ENCODE assay signal across 9 cellular contexts in genomic region chr19:57280913-57281425, GRCh38. TPM values are rescaled to one million over a fixed set of nuclear protein-coding genes. Genes with fewer than 3 reads are reported as not detected.
A peak's percentile ranks its signal among the peaks of the same experiment; 100 is the strongest.
DNase-seq lines count a peak whose midpoint lies in the region; ATAC-seq and TF ChIP-seq lines count a peak whose summit lies in the region.
"Had no signal": no experiment of that assay in that cellular context is flagged by ENCODE, and none has a peak within 500 bp of the region (broad histone marks: within the 10 kb centered on the region; RNA-seq: fewer than 3 reads in every experiment).

No MANE protein-coding gene starts in this region.

- no peak for ATAC-seq in activated naive CD8-positive, alpha-beta T cell treated with anti-CD3 and anti-CD28 coated beads, Interleukin-2, amount 10 ng/mL, durations not matched to agents 7 days and 5 days (ENCODE audit: low read depth)
- ATAC-seq in GM18517 (IDR thresholded peaks at IDR 0.05; ENCODE audit: unreplicated experiment) = no peak

- H3K36me3 ChIP-seq in Loucy (ENCODE audit: insufficient read depth, low read length) (peaks cover 21% of the 10 kb centered on the region; the same call in 1 of the 2 replicates), thyroid gland (peaks cover 12 to 18% of the 10 kb centered on the region in 2 donors)

- H3F3A ChIP-seq in Loucy (ENCODE audit: low read depth) = no peaks in the 10 kb centered on the region

- peak overlapping the region; percentile 96 to 99 (median 97) for H3K27ac ChIP-seq in thyroid gland

- DNase-seq in SIG-M5 treated with dmso at 0.1 percent for 504 hours (lab: John Stamatoyannopoulos, UW; ENCODE audit: unreplicated experiment) (peak; percentile 50), SIG-M5 (lab: John Stamatoyannopoulos, UW) (no peak), inferior parietal cortex (ENCODE audit: extremely low spot score) (peak; percentile 5), thyroid gland (peak in 1 of 2 donors; percentile 1), DMS79 treated with DMSO at 0.1 percent for 48 hours (lab: John Stamatoyannopoulos, UW) (no peak)
- DNase-seq in activated naive CD8-positive, alpha-beta T cell treated with anti-CD3 and anti-CD28 coated beads, Interleukin-2, amount 10 ng/mL, durations not matched to agents 7 days and 5 days = peak; percentile 41

- H3K4me1 Mint-ChIP-seq in activated naive CD8-positive, alpha-beta T cell treated with anti-CD3 and anti-CD28 coated beads, Interleukin-2, amount 10 ng/mL, durations not matched to agents 7 days and 5 days = peaks cover 27% of the 10 kb centered on the region

- H3K79me2 ChIP-seq in Loucy (ENCODE audit: insufficient read depth, low read length) = peaks cover 59% of the 10 kb centered on the region

- intact Hi-C loops in thyroid gland (cut with DNase I) = loop anchor here (10.0 kb wide), 1 partner anchor 84 kb away; the partner anchor contains the start of genes TRAPPC2B and ZNF547

- POLR2A ChIA-PET in activated naive CD8-positive, alpha-beta T cell treated with anti-CD3 and anti-CD28 coated beads, Interleukin-2, amount 10 ng/mL, durations not matched to agents 7 days and 5 days (lab: Charles Lee) = no interaction called here

- H3K36me3 Mint-ChIP-seq in activated naive CD8-positive, alpha-beta T cell treated with anti-CD3 and anti-CD28 coated beads, Interleukin-2, amount 10 ng/mL, durations not matched to agents 7 days and 5 days = peaks cover 40% of the 10 kb centered on the region

- H3K27ac Mint-ChIP-seq in activated naive CD8-positive, alpha-beta T cell treated with anti-CD3 and anti-CD28 coated beads, Interleukin-2, amount 10 ng/mL, durations not matched to agents 7 days and 5 days = no peak overlapping the region

- H3K4me1 ChIP-seq in Loucy (ENCODE audit: insufficient read depth, low read length, poor library complexity, severe bottlenecking) = peaks cover 12% of the 10 kb centered on the region
- H3K4me1 ChIP-seq in thyroid gland = peaks cover 11 to 25% of the 10 kb centered on the region in 2 donors

- H2AFZ ChIP-seq in Loucy (ENCODE audit: low read length) = peak overlapping the region; percentile 72

- no peaks in the 10 kb centered on the region for H3K27me3 ChIP-seq in Loucy (ENCODE audit: insufficient read depth, low read length, poor library complexity, severe bottlenecking)
- H3K27me3 ChIP-seq in thyroid gland = no peaks in the 10 kb centered on the region

- no peaks in the 10 kb centered on the region for H3K27me3 Mint-ChIP-seq in activated naive CD8-positive, alpha-beta T cell treated with anti-CD3 and anti-CD28 coated beads, Interleukin-2, amount 10 ng/mL, durations not matched to agents 7 days and 5 days
- H3K27me3 Mint-ChIP-seq: activated naive CD8-positive, alpha-beta T cell had no signal

- peak overlapping the region; percentile 92 for H3K4me3 ChIP-seq in Loucy (ENCODE audit: low read length, poor library complexity, severe bottlenecking)
- peak overlapping the region; percentile 55 to 91 (median 61) for H3K4me3 ChIP-seq in thyroid gland (replicated peaks in 1 of 3)

- peak overlapping the region; percentile 86 for H3K4me2 ChIP-seq in Loucy (ENCODE audit: low read depth, low read length, poor library complexity, severe bottlenecking)

- H3K9me3 ChIP-seq in Loucy (ENCODE audit: insufficient read depth, low read depth, low read length) (no peaks in the 10 kb centered on the region), thyroid gland (no peaks in the 10 kb centered on the region)

- TF ChIP-seq CTCF in Loucy (conservative IDR thresholded peaks at IDR 0.05; ENCODE audit: low read length) (no peak), thyroid gland (IDR thresholded peaks at IDR 0.05) (no peak)

- no peak for TF ChIP-seq POLR2A in thyroid gland (IDR thresholded peaks at IDR 0.05)

- 3 to 5% methylated on average over 9 of the region's 9 CpGs for WGBS in thyroid gland, 2 donors

- H3K9ac ChIP-seq in Loucy (ENCODE audit: low read depth, low read length, poor library complexity, severe bottlenecking) = peak overlapping the region; percentile 94

- H4K20me1 ChIP-seq in Loucy (ENCODE audit: insufficient read depth, low read length, poor library complexity, severe bottlenecking) = peaks cover 46% of the 10 kb centered on the region

- no peak overlapping the region for H3K4me3 Mint-ChIP-seq in activated naive CD8-positive, alpha-beta T cell treated with anti-CD3 and anti-CD28 coated beads, Interleukin-2, amount 10 ng/mL, durations not matched to agents 7 days and 5 days
- H3K4me3 Mint-ChIP-seq: activated naive CD8-positive, alpha-beta T cell had no signal

- H3K9me3 Mint-ChIP-seq in activated naive CD8-positive, alpha-beta T cell treated with anti-CD3 and anti-CD28 coated beads, Interleukin-2, amount 10 ng/mL, durations not matched to agents 7 days and 5 days = no peaks in the 10 kb centered on the region

- H3K9me2 ChIP-seq in Loucy (replicated peaks; ENCODE audit: low read depth, low read length) = no peaks in the 10 kb centered on the region

RNA-seq across cellular contexts. Expression of gene ZNF460, which starts 0.7 kb away (rescaled TPM):
- 10 to 100 TPM; 58.2 to 67.1 TPM for total RNA-seq in activated naive CD8-positive, alpha-beta T cell treated with anti-CD3 and anti-CD28 coated beads, Interleukin-2, amount 10 ng/mL, durations not matched to agents 7 days and 5 days
- total RNA-seq in thyroid gland = 100 to 1,000 TPM in 1 of 4 donors, 10 to 100 TPM in 3; 88.0 to 139 (median 92.3) TPM

RNA-seq across cellular contexts. Expression of gene ZNF543, which starts 39.3 kb away (rescaled TPM):
- 10 to 100 TPM; 11.8 to 12.5 TPM for total RNA-seq in activated naive CD8-positive, alpha-beta T cell treated with anti-CD3 and anti-CD28 coated beads, Interleukin-2, amount 10 ng/mL, durations not matched to agents 7 days and 5 days
- 10 to 100 TPM; 10.6 to 17.2 (median 14.7) TPM for total RNA-seq in thyroid gland

RNA-seq across cellular contexts. Expression of gene ZNF805, which starts 40.5 kb away (rescaled TPM):
- 10 to 100 TPM; 14.7 to 15.2 TPM for total RNA-seq in activated naive CD8-positive, alpha-beta T cell treated with anti-CD3 and anti-CD28 coated beads, Interleukin-2, amount 10 ng/mL, durations not matched to agents 7 days and 5 days
- total RNA-seq in thyroid gland = 10 to 100 TPM; 16.3 to 27.5 (median 21.0) TPM

RNA-seq across cellular contexts. Expression of gene AURKC, which starts 50.1 kb away (rescaled TPM):
- total RNA-seq in activated naive CD8-positive, alpha-beta T cell treated with anti-CD3 and anti-CD28 coated beads, Interleukin-2, amount 10 ng/mL, durations not matched to agents 7 days and 5 days = 1 to 10 TPM; 1.5 to 2.4 TPM
- 1 to 10 TPM in 1 of 4 donors, under 1 TPM in 2, not detected in 1; 0.89 to 2.1 (median 0.98) TPM for total RNA-seq in thyroid gland

Comparison
In these comparisons a context has a peak if more than half of its experiments do, and no peak if none do; other contexts are left out.
1. DNase-seq: peak in SIG-M5 treated with dmso at 0.1 percent for 504 hours (single experiment), activated naive CD8-positive, alpha-beta T cell treated with anti-CD3 and anti-CD28 coated beads, Interleukin-2, amount 10 ng/mL, durations not matched to agents 7 days and 5 days (single experiment) and inferior parietal cortex (single experiment); none in SIG-M5 (single experiment) and DMS79 treated with DMSO at 0.1 percent for 48 hours (single experiment).